13 cellular contexts compared by ENCODE assay signal in genomic region chr10:119375574-119376265, GRCh38.
DNase-seq lines count a peak whose midpoint lies in the region; ATAC-seq and TF ChIP-seq lines count a peak whose summit lies in the region.
"Had no signal": no experiment of that assay in that cellular context is flagged by ENCODE, and none has a peak within 500 bp of the region (broad histone marks: within the 10 kb centered on the region; RNA-seq: fewer than 3 reads in every experiment).

No MANE protein-coding gene starts in this region.

- H3K4me1 Mint-ChIP-seq in neural crest cell: peaks cover 20% of the 10 kb centered on the region
- peaks cover 9% of the 10 kb centered on the region for H3K4me1 Mint-ChIP-seq in activated CD8-positive, alpha-beta T cell treated with anti-CD3 and anti-CD28 coated beads for 36 hours (ENCODE audit: low read depth)
- H3K4me1 Mint-ChIP-seq in activated CD8-positive, alpha-beta memory T cell treated with anti-CD3 and anti-CD28 coated beads, Interleukin-2, amount 10 ng/mL, durations not matched to agents 7 days and 5 days: peaks cover 4% of the 10 kb centered on the region
- H3K4me1 Mint-ChIP-seq in activated T-helper 17 cell treated with anti-CD3 and anti-CD28 coated beads, Interleukin-2, amount 50 U/mL, for 72 hours: peaks cover 24% of the 10 kb centered on the region
- peaks cover 13% of the 10 kb centered on the region for H3K4me1 Mint-ChIP-seq in activated CD4-positive, alpha-beta T cell treated with anti-CD3 and anti-CD28 coated beads, Interleukin-2, amount 10 ng/mL, durations not matched to agents 24 days and 14 days

- no peak overlapping the region for H3K4me3 Mint-ChIP-seq in neural crest cell
- H3K4me3 Mint-ChIP-seq in activated CD8-positive, alpha-beta T cell treated with anti-CD3 and anti-CD28 coated beads for 36 hours: no peak overlapping the region
- no peak overlapping the region for H3K4me3 Mint-ChIP-seq in activated CD8-positive, alpha-beta memory T cell treated with anti-CD3 and anti-CD28 coated beads, Interleukin-2, amount 10 ng/mL, durations not matched to agents 7 days and 5 days
- no peak overlapping the region for H3K4me3 Mint-ChIP-seq in activated T-helper 17 cell treated with anti-CD3 and anti-CD28 coated beads, Interleukin-2, amount 50 U/mL, for 72 hours
- no peak overlapping the region for H3K4me3 Mint-ChIP-seq in activated CD4-positive, alpha-beta T cell treated with anti-CD3 and anti-CD28 coated beads, Interleukin-2, amount 10 ng/mL, durations not matched to agents 24 days and 14 days
- H3K4me3 Mint-ChIP-seq: activated T-cell treated with anti-CD3 and anti-CD28 coated beads, Interleukin-2, amount 50 U/mL, for 4 hours; naive thymus-derived CD8-positive, alpha-beta T cell had no signal

- H3K36me3 Mint-ChIP-seq in neural crest cell (ENCODE audit: low read depth): peaks cover 2% of the 10 kb centered on the region
- H3K36me3 Mint-ChIP-seq in activated CD8-positive, alpha-beta T cell treated with anti-CD3 and anti-CD28 coated beads for 36 hours (ENCODE audit: low read depth): peaks cover 4% of the 10 kb centered on the region
- peaks cover 4% of the 10 kb centered on the region for H3K36me3 Mint-ChIP-seq in activated CD8-positive, alpha-beta memory T cell treated with anti-CD3 and anti-CD28 coated beads, Interleukin-2, amount 10 ng/mL, durations not matched to agents 7 days and 5 days
- no peaks in the 10 kb centered on the region for H3K36me3 Mint-ChIP-seq in activated T-helper 17 cell treated with anti-CD3 and anti-CD28 coated beads, Interleukin-2, amount 50 U/mL, for 72 hours (ENCODE audit: low read depth)
- peaks cover 14% of the 10 kb centered on the region for H3K36me3 Mint-ChIP-seq in activated CD4-positive, alpha-beta T cell treated with anti-CD3 and anti-CD28 coated beads, Interleukin-2, amount 10 ng/mL, durations not matched to agents 24 days and 14 days (ENCODE audit: low read depth)

- intact Hi-C loops in activated CD8-positive, alpha-beta T cell treated with anti-CD3 and anti-CD28 coated beads for 36 hours (cut with micrococcal nuclease): no loop called here
- intact Hi-C loops in activated CD4-positive, alpha-beta T cell treated with anti-CD3 and anti-CD28 coated beads, Interleukin-2, amount 10 ng/mL, durations not matched to agents 24 days and 14 days (cut with micrococcal nuclease): no loop called here

- no peaks in the 10 kb centered on the region for H3K9me3 Mint-ChIP-seq in neural crest cell
- no peaks in the 10 kb centered on the region for H3K9me3 Mint-ChIP-seq in activated CD8-positive, alpha-beta T cell treated with anti-CD3 and anti-CD28 coated beads for 36 hours
- H3K9me3 Mint-ChIP-seq in activated CD8-positive, alpha-beta memory T cell treated with anti-CD3 and anti-CD28 coated beads, Interleukin-2, amount 10 ng/mL, durations not matched to agents 7 days and 5 days (ENCODE audit: low read depth): no peaks in the 10 kb centered on the region
- no peaks in the 10 kb centered on the region for H3K9me3 Mint-ChIP-seq in activated T-helper 17 cell treated with anti-CD3 and anti-CD28 coated beads, Interleukin-2, amount 50 U/mL, for 72 hours
- H3K9me3 Mint-ChIP-seq in activated CD4-positive, alpha-beta T cell treated with anti-CD3 and anti-CD28 coated beads, Interleukin-2, amount 10 ng/mL, durations not matched to agents 24 days and 14 days: no peaks in the 10 kb centered on the region
- H3K9me3 Mint-ChIP-seq: activated T-cell treated with anti-CD3 and anti-CD28 coated beads, Interleukin-2, amount 50 U/mL, for 4 hours; naive thymus-derived CD8-positive, alpha-beta T cell had no signal

- ATAC-seq in activated CD8-positive, alpha-beta T cell treated with anti-CD3 and anti-CD28 coated beads for 36 hours: no peak
- no peak for ATAC-seq in activated CD8-positive, alpha-beta memory T cell treated with anti-CD3 and anti-CD28 coated beads, Interleukin-2, amount 10 ng/mL, durations not matched to agents 7 days and 5 days
- no peak for ATAC-seq in activated T-helper 17 cell treated with anti-CD3 and anti-CD28 coated beads, Interleukin-2, amount 50 U/mL, for 72 hours (replicated peaks)
- ATAC-seq: activated T-cell treated with anti-CD3 and anti-CD28 coated beads, Interleukin-2, amount 50 U/mL, for 4 hours; naive thymus-derived CD8-positive, alpha-beta T cell; Panc1 had no signal

- CTCF ChIA-PET in activated CD8-positive, alpha-beta T cell treated with anti-CD3 and anti-CD28 coated beads for 36 hours (lab: Charles Lee): interaction anchor here (1.3 to 1.6 kb wide), 3 partner anchors 8 to 177 kb away, joined by 3 to 5 read pairs (median 4); no protein-coding TSS in a partner anchor
- CTCF ChIA-PET in activated CD8-positive, alpha-beta memory T cell treated with anti-CD3 and anti-CD28 coated beads, Interleukin-2, amount 10 ng/mL, durations not matched to agents 7 days and 5 days (lab: Charles Lee): interaction anchor here (1.0 to 1.4 kb wide), 3 partner anchors 10 to 176 kb away, joined by 3 read pairs; no protein-coding TSS in a partner anchor

- POLR2A ChIA-PET in activated CD8-positive, alpha-beta T cell treated with anti-CD3 and anti-CD28 coated beads for 36 hours (lab: Charles Lee): interaction anchor here (1.3 kb wide), 1 partner anchor 14 kb away, joined by 3 read pairs; no protein-coding TSS in a partner anchor

- H3K4me3 ChIP-seq in fibroblast of the aortic adventitia (ENCODE audit: low read depth, low read length): no peak overlapping the region
- H3K4me3 ChIP-seq: suprapubic skin had no signal

- H3K27me3 Mint-ChIP-seq in neural crest cell (ENCODE audit: low read depth): no peaks in the 10 kb centered on the region
- no peaks in the 10 kb centered on the region for H3K27me3 Mint-ChIP-seq in activated CD8-positive, alpha-beta T cell treated with anti-CD3 and anti-CD28 coated beads for 36 hours
- H3K27me3 Mint-ChIP-seq in activated CD8-positive, alpha-beta memory T cell treated with anti-CD3 and anti-CD28 coated beads, Interleukin-2, amount 10 ng/mL, durations not matched to agents 7 days and 5 days: no peaks in the 10 kb centered on the region
- H3K27me3 Mint-ChIP-seq in activated T-helper 17 cell treated with anti-CD3 and anti-CD28 coated beads, Interleukin-2, amount 50 U/mL, for 72 hours: no peaks in the 10 kb centered on the region
- no peaks in the 10 kb centered on the region for H3K27me3 Mint-ChIP-seq in activated CD4-positive, alpha-beta T cell treated with anti-CD3 and anti-CD28 coated beads, Interleukin-2, amount 10 ng/mL, durations not matched to agents 24 days and 14 days
- H3K27me3 Mint-ChIP-seq: naive thymus-derived CD8-positive, alpha-beta T cell had no signal

- no peak for TF ChIP-seq CTCF in fibroblast of the aortic adventitia (IDR thresholded peaks at IDR 0.05; ENCODE audit: insufficient read depth, low read length)
- TF ChIP-seq CTCF in neural crest cell (conservative IDR thresholded peaks at IDR 0.05): no peak
- no peak for TF ChIP-seq CTCF in activated CD8-positive, alpha-beta T cell treated with anti-CD3 and anti-CD28 coated beads for 36 hours (IDR thresholded peaks at IDR 0.05)

- peak overlapping the region; percentile 85 for H3K27ac Mint-ChIP-seq in neural crest cell (ENCODE audit: unreplicated experiment)
- H3K27ac Mint-ChIP-seq in activated CD8-positive, alpha-beta T cell treated with anti-CD3 and anti-CD28 coated beads for 36 hours: no peak overlapping the region
- no peak overlapping the region for H3K27ac Mint-ChIP-seq in activated CD8-positive, alpha-beta memory T cell treated with anti-CD3 and anti-CD28 coated beads, Interleukin-2, amount 10 ng/mL, durations not matched to agents 7 days and 5 days
- H3K27ac Mint-ChIP-seq in activated T-helper 17 cell treated with anti-CD3 and anti-CD28 coated beads, Interleukin-2, amount 50 U/mL, for 72 hours: no peak overlapping the region
- no peak overlapping the region for H3K27ac Mint-ChIP-seq in activated CD4-positive, alpha-beta T cell treated with anti-CD3 and anti-CD28 coated beads, Interleukin-2, amount 10 ng/mL, durations not matched to agents 24 days and 14 days

- DNase-seq in AG20443 (ENCODE audit: low spot score) (peak; percentile 74), NCI-H82 (lab: John Stamatoyannopoulos, UW) (peak; percentile 94), fibroblast of the aortic adventitia (ENCODE audit: low read depth) (peak; percentile 45), neural crest cell (ENCODE audit: low read depth, low spot score) (no peak)
- no peak for DNase-seq in activated CD8-positive, alpha-beta T cell treated with anti-CD3 and anti-CD28 coated beads for 36 hours
- no peak for DNase-seq in activated CD8-positive, alpha-beta memory T cell treated with anti-CD3 and anti-CD28 coated beads, Interleukin-2, amount 10 ng/mL, durations not matched to agents 7 days and 5 days
- no peak for DNase-seq in activated CD4-positive, alpha-beta T cell treated with anti-CD3 and anti-CD28 coated beads, Interleukin-2, amount 10 ng/mL, durations not matched to agents 24 days and 14 days
- DNase-seq: activated T-cell treated with anti-CD3 and anti-CD28 coated beads, Interleukin-2, amount 50 U/mL, for 4 hours; NCI-H146 had no signal

Comparison
In these comparisons a context has a peak if more than half of its experiments do, and no peak if none do; other contexts are left out.
1. DNase-seq: peak in AG20443 (single experiment), NCI-H82 (single experiment) and fibroblast of the aortic adventitia (single experiment); none in neural crest cell (single experiment), activated CD8-positive, alpha-beta T cell treated with anti-CD3 and anti-CD28 coated beads for 36 hours (single experiment), activated CD8-positive, alpha-beta memory T cell treated with anti-CD3 and anti-CD28 coated beads, Interleukin-2, amount 10 ng/mL, durations not matched to agents 7 days and 5 days (single experiment) and activated CD4-positive, alpha-beta T cell treated with anti-CD3 and anti-CD28 coated beads, Interleukin-2, amount 10 ng/mL, durations not matched to agents 24 days and 14 days (single experiment).